8 cellular contexts compared by ENCODE assay signal in the genomic region with DNA sequence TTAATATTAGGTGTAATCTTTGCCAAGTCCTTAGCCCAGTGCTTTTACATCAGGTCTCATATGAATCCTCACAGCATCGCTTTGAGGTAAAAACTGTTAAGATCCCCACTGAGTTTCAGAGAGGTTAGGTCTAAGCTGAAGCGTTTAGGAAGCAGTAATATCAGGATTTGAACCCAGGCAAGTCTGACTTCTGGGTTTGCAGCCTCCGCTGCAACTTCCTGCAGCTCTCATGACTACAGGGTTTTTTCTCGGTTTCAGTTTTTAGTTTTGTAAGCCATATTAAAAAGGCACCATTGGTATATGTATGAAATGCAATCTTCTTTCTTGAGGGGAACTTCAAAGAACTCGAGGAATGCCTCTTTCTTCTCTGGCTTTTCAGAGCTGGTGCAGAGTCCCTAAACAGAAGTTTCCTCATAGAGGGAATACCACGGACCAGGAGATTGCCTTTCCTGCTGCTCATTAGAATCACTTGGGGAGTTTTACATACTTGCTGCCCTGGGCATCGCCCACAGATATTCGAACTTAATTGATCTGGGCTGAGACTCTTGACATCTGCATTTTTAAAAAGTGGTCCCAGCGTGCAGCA. TPM values are rescaled to one million over a fixed set of nuclear protein-coding genes. Genes with fewer than 3 reads are reported as not detected.
DNase-seq lines count a peak whose midpoint lies in the region; ATAC-seq and TF ChIP-seq lines count a peak whose summit lies in the region.

No MANE protein-coding gene starts in this region.

- no peak overlapping the region for H2AFZ ChIP-seq in DND-41 (ENCODE audit: low read depth, low read length)

- H3K4me1 ChIP-seq in DND-41 (ENCODE audit: insufficient read depth, low read length) (peaks cover 52% of the 10 kb centered on the region), tibial nerve (peaks cover 0 to 39% (median 9%) of the 10 kb centered on the region in 4 donors)

- TF ChIP-seq EP300 in tibial nerve (IDR thresholded peaks at IDR 0.05), result no peak

- no peak overlapping the region for H3K4me3 ChIP-seq in DND-41 (ENCODE audit: low read depth in 1 of 2, low read length in 2 of 2)
- H3K4me3 ChIP-seq in tibial nerve, result no peak overlapping the region

- H3K9ac ChIP-seq in DND-41 (ENCODE audit: low read depth, low read length), result no peak overlapping the region

- no peaks in the 10 kb centered on the region for H3K9me3 Mint-ChIP-seq in effector memory CD8-positive, alpha-beta T cell

- no peaks in the 10 kb centered on the region; the same call in 1 of the 2 replicates for H4K20me1 ChIP-seq in DND-41 (ENCODE audit: insufficient read depth, low read length)

- H3K79me2 ChIP-seq in DND-41 (ENCODE audit: insufficient read depth, low read length), result peaks cover 79% of the 10 kb centered on the region

- H3K27ac ChIP-seq in DND-41 (ENCODE audit: low read length) (peak overlapping the region; percentile 40), tibial nerve (peak overlapping the region in 2 of 4 donors; percentile 29 to 38)

- peaks cover 3% of the 10 kb centered on the region for H3K36me3 Mint-ChIP-seq in effector memory CD8-positive, alpha-beta T cell (ENCODE audit: insufficient read depth)

- H3K4me3 Mint-ChIP-seq in effector memory CD8-positive, alpha-beta T cell, result peak overlapping the region; percentile 74 to 75

- H3K27me3 Mint-ChIP-seq in effector memory CD8-positive, alpha-beta T cell, result no peaks in the 10 kb centered on the region

- no peak for DNase-seq in DND-41
- no peak for DNase-seq in effector memory CD8-positive, alpha-beta T cell
- no peak for DNase-seq in tibial nerve (ENCODE audit: low spot score in 2 of 2)
- DNase-seq in HuH-7.5 (ENCODE audit: low spot score), result no peak
- DNase-seq in NCI-H2107 (lab: John Stamatoyannopoulos, UW), result no peak

- no peaks in the 10 kb centered on the region for H3K9me3 ChIP-seq in DND-41 (ENCODE audit: insufficient read depth, low read length, severe bottlenecking)
- H3K9me3 ChIP-seq in tibial nerve, result no peaks in the 10 kb centered on the region

- TF ChIP-seq CTCF in DND-41 (IDR thresholded peaks at IDR 0.05; ENCODE audit: borderline replicate concordance, extremely low read depth, low read length, poor library complexity, severe bottlenecking) (no peak), tibial nerve (IDR thresholded peaks at IDR 0.05) (no peak)

- no peak for ATAC-seq in DND-41 (ENCODE audit: insufficient read depth, low read depth)
- ATAC-seq in GM19463 (IDR thresholded peaks at IDR 0.05; ENCODE audit: unreplicated experiment), result peak; percentile 60
- peak; percentile 51 for ATAC-seq in HG03520 (IDR thresholded peaks at IDR 0.05; ENCODE audit: unreplicated experiment)
- ATAC-seq in effector memory CD8-positive, alpha-beta T cell (replicated peaks), result peak; percentile 49
- no peak for ATAC-seq in esophagus mucosa

- TF ChIP-seq POLR2A in tibial nerve (IDR thresholded peaks at IDR 0.05), result no peak

- H3K27me3 ChIP-seq in DND-41 (ENCODE audit: insufficient read depth, low read length, poor library complexity), result no peaks in the 10 kb centered on the region
- H3K27me3 ChIP-seq in tibial nerve, result no peaks in the 10 kb centered on the region

- H3K36me3 ChIP-seq in DND-41 (ENCODE audit: insufficient read depth, low read length), result no peaks in the 10 kb centered on the region
- H3K36me3 ChIP-seq in tibial nerve, result no peaks in the 10 kb centered on the region

- peaks cover 43 to 61% of the 10 kb centered on the region in 2 donors for H3K4me1 Mint-ChIP-seq in effector memory CD8-positive, alpha-beta T cell (ENCODE audit: low read depth in 2 of 2)

- peak overlapping the region; percentile 68 to 85 for H3K27ac Mint-ChIP-seq in effector memory CD8-positive, alpha-beta T cell

- H3K4me2 ChIP-seq in DND-41 (ENCODE audit: insufficient read depth, low read length), result no peak overlapping the region; the same call in 1 of the 2 replicates

- 41 to 64% methylated on average over 9 of the region's 9 CpGs for WGBS in tibial nerve, 2 donors

RNA-seq across cellular contexts. Expression of gene MTM1, which starts 6.5 kb away (rescaled TPM):
- total RNA-seq in tibial nerve (10 to 100 TPM; 13.5 to 27.2 (median 17.8) TPM), esophagus mucosa (13.2 TPM)

Comparison
In these comparisons a context has a peak if more than half of its experiments do, and no peak if none do; other contexts are left out.
1. ATAC-seq: peak in GM19463 (single experiment), HG03520 (single experiment) and effector memory CD8-positive, alpha-beta T cell (single experiment); none in DND-41 (single experiment) and esophagus mucosa (single experiment).